In genomic region chr7:148505955-148506354, GRCh38 we compare ENCODE assay signal across 21 cellular contexts.
DNase-seq lines count a peak whose midpoint lies in the region; ATAC-seq and TF ChIP-seq lines count a peak whose summit lies in the region.
"Had no signal": no experiment of that assay in that cellular context is flagged by ENCODE, and none has a peak within 500 bp of the region (broad histone marks: within the 10 kb centered on the region; RNA-seq: fewer than 3 reads in every experiment).

No MANE protein-coding gene starts in this region.

- no peak overlapping the region for H2BK120ac ChIP-seq in neuronal stem cell (ENCODE audit: low read depth, low read length)

- no peak overlapping the region for H3K27ac ChIP-seq in neuronal stem cell (replicated peaks; ENCODE audit: low read length)
- H3K27ac ChIP-seq: C4-2B, GM23248 had no signal

- DNase-seq in EH (ENCODE audit: low read depth) = peak; percentile 3
- DNase-seq in NCI-H82 (lab: John Stamatoyannopoulos, UW) = peak; percentile 80
- DNase-seq in activated B cell treated with CpG ODN at 0.5 μM for 24 hours = no peak
- no peak for DNase-seq in neuronal stem cell (ENCODE audit: low spot score)
- DNase-seq in stimulated activated naive CD8-positive, alpha-beta T cell treated with anti-CD3 and anti-CD28 coated beads, Interleukin-15, amount 100 ng/mL, for 72 hours = no peak
- DNase-seq in RKO (ENCODE audit: low spot score) = no peak
- DNase-seq in GM19238 (ENCODE audit: insufficient read length, low spot score) = no peak
- DNase-seq in activated gamma-delta T cell treated with Interleukin-2 at 50 U/mL for 16 hours = no peak
- DNase-seq: Caco-2; CD8-positive, alpha-beta T cell; GF-D8; GM23248; H9; Kasumi-1; NCI-H1105; NCI-H1436 treated with DMSO at 0.1 percent for 48 hours; NCI-H187 treated with DMSO at 0.1 percent for 48 hours; NCI-H524 treated with DMSO at 0.1 percent for 48 hours; NCI-H774 had no signal

- peak overlapping the region; percentile 19 for H2AK5ac ChIP-seq in neuronal stem cell (ENCODE audit: low read depth, low read length)

- no peak overlapping the region for H3K4ac ChIP-seq in neuronal stem cell (ENCODE audit: low read length)

- no peak overlapping the region for H2BK5ac ChIP-seq in neuronal stem cell (ENCODE audit: low read length)

- no peak overlapping the region for H3K4me2 ChIP-seq in neuronal stem cell (ENCODE audit: insufficient read depth, low read length, poor library complexity, severe bottlenecking)

- no peak overlapping the region for H3K4me3 ChIP-seq in neuronal stem cell (ENCODE audit: low read length in 2 of 2)
- H3K4me3 ChIP-seq: GM23248 had no signal

- H3K9me3 ChIP-seq in neuronal stem cell (replicated peaks in 1 of 2; ENCODE audit: control insufficient read depth in 2 of 2, insufficient read depth in 1 of 2, low read depth in 1 of 2, low read length in 2 of 2) = no peaks in the 10 kb centered on the region
- H3K9me3 ChIP-seq: Caco-2 had no signal

- H3K4me1 ChIP-seq in neuronal stem cell (ENCODE audit: control insufficient read depth in 2 of 2, insufficient read depth in 1 of 2, low read depth in 1 of 2, low read length in 2 of 2) = peaks cover 0 to 2% of the 10 kb centered on the region in 2 donors

- H3K36me3 ChIP-seq in neuronal stem cell (replicated peaks in 1 of 2; ENCODE audit: control insufficient read depth in 2 of 2, insufficient read depth in 2 of 2, low read length in 2 of 2) = no peaks in the 10 kb centered on the region

- H3K27ac Mint-ChIP-seq in activated B cell treated with CpG ODN at 0.5 μM for 24 hours = peak overlapping the region; percentile 92
- H3K27ac Mint-ChIP-seq in stimulated activated naive CD8-positive, alpha-beta T cell treated with anti-CD3 and anti-CD28 coated beads, Interleukin-15, amount 100 ng/mL, for 72 hours = no peak overlapping the region
- H3K27ac Mint-ChIP-seq: B cell; CD8-positive, alpha-beta T cell had no signal

- intact Hi-C loops in activated B cell treated with CpG ODN at 0.5 μM for 24 hours (cut with micrococcal nuclease) = loop anchor here (2.0 to 10.0 kb wide), 2 partner anchors 379 to 589 kb away; partner anchors contain the start of genes EZH2 and ZNF786

- no peak overlapping the region for H3K14ac ChIP-seq in neuronal stem cell (ENCODE audit: low read length)

- no peaks in the 10 kb centered on the region for H3K27me3 ChIP-seq in neuronal stem cell (ENCODE audit: control insufficient read depth in 3 of 3, insufficient read depth in 3 of 3, low read depth in 1 of 3, low read length in 3 of 3)

- no peak overlapping the region for H3K4me3 Mint-ChIP-seq in activated B cell treated with CpG ODN at 0.5 μM for 24 hours
- H3K4me3 Mint-ChIP-seq in stimulated activated naive CD8-positive, alpha-beta T cell treated with anti-CD3 and anti-CD28 coated beads, Interleukin-15, amount 100 ng/mL, for 72 hours = no peak overlapping the region
- H3K4me3 Mint-ChIP-seq: B cell; CD8-positive, alpha-beta T cell; H9 had no signal

- H3K18ac ChIP-seq in neuronal stem cell (ENCODE audit: low read length) = peak overlapping the region; percentile 66

- H3K9me3 Mint-ChIP-seq in activated B cell treated with CpG ODN at 0.5 μM for 24 hours = no peaks in the 10 kb centered on the region
- no peaks in the 10 kb centered on the region for H3K9me3 Mint-ChIP-seq in stimulated activated naive CD8-positive, alpha-beta T cell treated with anti-CD3 and anti-CD28 coated beads, Interleukin-15, amount 100 ng/mL, for 72 hours
- H3K9me3 Mint-ChIP-seq: CD8-positive, alpha-beta T cell; H9 had no signal

- no peak overlapping the region for H2AFZ ChIP-seq in neuronal stem cell (ENCODE audit: low read length)
- H2AFZ ChIP-seq: GM23248 had no signal

- peaks cover 69% of the 10 kb centered on the region for H3K4me1 Mint-ChIP-seq in activated B cell treated with CpG ODN at 0.5 μM for 24 hours
- H3K4me1 Mint-ChIP-seq in stimulated activated naive CD8-positive, alpha-beta T cell treated with anti-CD3 and anti-CD28 coated beads, Interleukin-15, amount 100 ng/mL, for 72 hours = peaks cover 21% of the 10 kb centered on the region

- H4K91ac ChIP-seq in neuronal stem cell (ENCODE audit: low read depth, low read length, poor library complexity) = no peak overlapping the region

- no peak overlapping the region for H4K8ac ChIP-seq in neuronal stem cell (ENCODE audit: low read depth, low read length)

- WGBS in neuronal stem cell (ENCODE audit: extremely low coverage in 2 of 2, insufficient read length in 2 of 2, insufficient replicate concordance in 1 of 2), 2 donors = no CpG with 5 or more reads among the region's 2 CpGs

- no peaks in the 10 kb centered on the region for H3K79me1 ChIP-seq in neuronal stem cell (ENCODE audit: low read depth, low read length)

- POLR2A ChIA-PET in activated B cell treated with CpG ODN at 0.5 μM for 24 hours (lab: Charles Lee) = interaction anchor here (1.0 to 2.3 kb wide), 4 partner anchors 13 to 192 kb away, joined by 3 to 5 read pairs (median 4); no protein-coding TSS in a partner anchor

- no peak for ATAC-seq in activated B cell treated with CpG ODN at 0.5 μM for 24 hours (ENCODE audit: low read depth)
- no peak for ATAC-seq in stimulated activated naive CD8-positive, alpha-beta T cell treated with anti-CD3 and anti-CD28 coated beads, Interleukin-15, amount 100 ng/mL, for 72 hours
- ATAC-seq: CD8-positive, alpha-beta T cell had no signal

- no peak overlapping the region for H3K23ac ChIP-seq in neuronal stem cell (ENCODE audit: low read depth, low read length, poor library complexity)

- TF ChIP-seq CTCF in activated B cell treated with CpG ODN at 0.5 μM for 24 hours (IDR thresholded peaks at IDR 0.05) = no peak

- H2BK15ac ChIP-seq in neuronal stem cell (ENCODE audit: low read length) = no peak overlapping the region

- no peaks in the 10 kb centered on the region for H3K36me3 Mint-ChIP-seq in activated B cell treated with CpG ODN at 0.5 μM for 24 hours (ENCODE audit: low read depth)
- H3K36me3 Mint-ChIP-seq: CD8-positive, alpha-beta T cell had no signal

- no peak overlapping the region for H2BK12ac ChIP-seq in neuronal stem cell (ENCODE audit: low read length)

- no peaks in the 10 kb centered on the region for H3K27me3 Mint-ChIP-seq in activated B cell treated with CpG ODN at 0.5 μM for 24 hours
- H3K27me3 Mint-ChIP-seq in stimulated activated naive CD8-positive, alpha-beta T cell treated with anti-CD3 and anti-CD28 coated beads, Interleukin-15, amount 100 ng/mL, for 72 hours = peaks cover 29% of the 10 kb centered on the region
- H3K27me3 Mint-ChIP-seq: B cell had no signal

- no peak overlapping the region for H3K9ac ChIP-seq in neuronal stem cell (ENCODE audit: low read depth, low read length, poor library complexity)
- H3K9ac ChIP-seq: GM23248 had no signal

- CTCF ChIA-PET in activated B cell treated with CpG ODN at 0.5 μM for 24 hours (lab: Charles Lee) = interaction anchor here (4.0 kb wide), 1 partner anchor 21 kb away, joined by 43 read pairs; no protein-coding TSS in a partner anchor

Comparison
In these comparisons a context has a peak if more than half of its experiments do, and no peak if none do; other contexts are left out.
1. DNase-seq: peak in EH (single experiment) and NCI-H82 (single experiment); none in activated B cell treated with CpG ODN at 0.5 μM for 24 hours (single experiment), neuronal stem cell (single experiment), stimulated activated naive CD8-positive, alpha-beta T cell treated with anti-CD3 and anti-CD28 coated beads, Interleukin-15, amount 100 ng/mL, for 72 hours (0 of 2), RKO (single experiment), GM19238 (single experiment) and activated gamma-delta T cell treated with Interleukin-2 at 50 U/mL for 16 hours (single experiment).